ENCODE assay signal across 1 cellular context in the genomic region with DNA sequence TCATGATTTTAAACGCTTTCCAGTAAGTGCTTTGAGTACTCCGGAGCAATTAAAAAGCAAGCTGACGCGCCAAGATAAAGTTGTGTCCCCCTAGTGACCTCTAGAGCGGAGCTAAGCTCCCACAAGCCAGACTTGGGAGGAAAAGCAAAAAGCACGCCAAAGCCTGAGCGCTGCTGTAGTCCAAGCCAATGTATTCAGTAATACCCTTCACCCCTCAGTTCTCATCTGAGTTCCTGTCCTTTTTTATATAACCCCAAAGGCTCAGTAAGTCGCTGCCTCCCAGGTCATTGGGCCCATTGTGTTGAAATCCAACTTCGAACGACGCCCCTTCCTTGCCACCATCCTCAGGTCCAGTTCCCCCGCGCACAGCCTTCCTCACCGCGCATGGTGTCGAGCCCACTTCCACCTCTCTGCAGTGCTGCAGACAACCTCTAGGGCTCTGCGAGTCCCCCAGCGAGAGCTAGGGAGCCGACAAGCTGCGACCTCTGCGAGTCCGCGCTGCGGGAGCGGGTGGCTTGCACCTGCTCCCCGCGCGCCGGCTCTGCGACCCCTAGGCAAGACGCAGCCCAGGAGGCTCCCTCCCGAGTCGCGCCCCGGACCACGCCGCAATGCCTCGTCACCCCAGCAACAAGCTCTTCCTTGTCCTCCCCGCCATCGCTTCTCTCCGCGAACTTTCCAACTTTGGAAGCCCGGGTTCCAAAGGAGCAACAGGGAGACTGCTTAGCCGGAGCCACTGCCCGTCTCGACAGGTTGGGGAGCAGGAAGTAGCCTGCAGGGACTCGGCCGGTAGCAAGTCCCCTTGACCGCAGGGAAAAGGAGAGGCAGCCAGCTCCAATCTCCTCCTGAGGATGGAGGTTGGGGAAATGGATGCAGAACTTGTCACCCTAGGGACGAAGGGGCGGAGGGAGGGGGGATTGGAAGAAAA.
TF ChIP-seq lines count a peak whose summit lies in the region.

No MANE protein-coding gene starts in this region.

TF ChIP-seq in HEK293, 187 proteins besides CTCF, POLR2A, EP300 and RAD21 (continued from another document):
- TF ChIP-seq, protein P1, sequence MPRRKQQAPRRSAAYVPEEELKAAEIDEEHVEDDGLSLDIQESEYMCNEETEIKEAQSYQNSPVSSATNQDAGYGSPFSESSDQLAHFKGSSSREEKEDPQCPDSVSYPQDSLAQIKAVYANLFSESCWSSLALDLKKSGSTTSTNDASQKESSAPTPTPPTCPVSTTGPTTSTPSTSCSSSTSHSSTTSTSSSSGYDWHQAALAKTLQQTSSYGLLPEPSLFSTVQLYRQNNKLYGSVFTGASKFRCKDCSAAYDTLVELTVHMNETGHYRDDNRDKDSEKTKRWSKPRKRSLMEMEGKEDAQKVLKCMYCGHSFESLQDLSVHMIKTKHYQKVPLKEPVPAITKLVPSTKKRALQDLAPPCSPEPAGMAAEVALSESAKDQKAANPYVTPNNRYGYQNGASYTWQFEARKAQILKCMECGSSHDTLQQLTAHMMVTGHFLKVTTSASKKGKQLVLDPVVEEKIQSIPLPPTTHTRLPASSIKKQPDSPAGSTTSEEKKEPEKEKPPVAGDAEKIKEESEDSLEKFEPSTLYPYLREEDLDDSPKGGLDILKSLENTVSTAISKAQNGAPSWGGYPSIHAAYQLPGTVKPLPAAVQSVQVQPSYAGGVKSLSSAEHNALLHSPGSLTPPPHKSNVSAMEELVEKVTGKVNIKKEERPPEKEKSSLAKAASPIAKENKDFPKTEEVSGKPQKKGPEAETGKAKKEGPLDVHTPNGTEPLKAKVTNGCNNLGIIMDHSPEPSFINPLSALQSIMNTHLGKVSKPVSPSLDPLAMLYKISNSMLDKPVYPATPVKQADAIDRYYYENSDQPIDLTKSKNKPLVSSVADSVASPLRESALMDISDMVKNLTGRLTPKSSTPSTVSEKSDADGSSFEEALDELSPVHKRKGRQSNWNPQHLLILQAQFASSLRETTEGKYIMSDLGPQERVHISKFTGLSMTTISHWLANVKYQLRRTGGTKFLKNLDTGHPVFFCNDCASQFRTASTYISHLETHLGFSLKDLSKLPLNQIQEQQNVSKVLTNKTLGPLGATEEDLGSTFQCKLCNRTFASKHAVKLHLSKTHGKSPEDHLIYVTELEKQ (tag by site-specific recombination; IDR thresholded peaks at IDR 0.05; ENCODE audit: borderline replicate concordance): no peak
- no peak for TF ChIP-seq KLF9 (tag by site-specific recombination; IDR thresholded peaks at IDR 0.05; ENCODE audit: low read depth)
- TF ChIP-seq, protein P2, sequence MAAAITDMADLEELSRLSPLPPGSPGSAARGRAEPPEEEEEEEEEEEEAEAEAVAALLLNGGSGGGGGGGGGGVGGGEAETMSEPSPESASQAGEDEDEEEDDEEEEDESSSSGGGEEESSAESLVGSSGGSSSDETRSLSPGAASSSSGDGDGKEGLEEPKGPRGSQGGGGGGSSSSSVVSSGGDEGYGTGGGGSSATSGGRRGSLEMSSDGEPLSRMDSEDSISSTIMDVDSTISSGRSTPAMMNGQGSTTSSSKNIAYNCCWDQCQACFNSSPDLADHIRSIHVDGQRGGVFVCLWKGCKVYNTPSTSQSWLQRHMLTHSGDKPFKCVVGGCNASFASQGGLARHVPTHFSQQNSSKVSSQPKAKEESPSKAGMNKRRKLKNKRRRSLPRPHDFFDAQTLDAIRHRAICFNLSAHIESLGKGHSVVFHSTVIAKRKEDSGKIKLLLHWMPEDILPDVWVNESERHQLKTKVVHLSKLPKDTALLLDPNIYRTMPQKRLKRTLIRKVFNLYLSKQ (tag by site-specific recombination; IDR thresholded peaks at IDR 0.05; ENCODE audit: borderline replicate concordance): no peak
- TF ChIP-seq, protein P3, sequence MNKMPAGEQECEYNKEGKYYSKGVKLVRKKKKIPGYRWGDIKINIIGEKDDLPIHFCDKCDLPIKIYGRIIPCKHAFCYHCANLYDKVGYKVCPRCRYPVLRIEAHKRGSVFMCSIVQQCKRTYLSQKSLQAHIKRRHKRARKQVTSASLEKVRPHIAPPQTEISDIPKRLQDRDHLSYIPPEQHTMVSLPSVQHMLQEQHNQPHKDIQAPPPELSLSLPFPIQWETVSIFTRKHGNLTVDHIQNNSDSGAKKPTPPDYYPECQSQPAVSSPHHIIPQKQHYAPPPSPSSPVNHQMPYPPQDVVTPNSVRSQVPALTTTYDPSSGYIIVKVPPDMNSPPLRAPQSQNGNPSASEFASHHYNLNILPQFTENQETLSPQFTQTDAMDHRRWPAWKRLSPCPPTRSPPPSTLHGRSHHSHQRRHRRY (tag by site-specific recombination; IDR thresholded peaks at IDR 0.05): no peak
- TF ChIP-seq ZNF677 (tag by site-specific recombination; IDR thresholded peaks at IDR 0.05): no peak
- TF ChIP-seq, protein P4, sequence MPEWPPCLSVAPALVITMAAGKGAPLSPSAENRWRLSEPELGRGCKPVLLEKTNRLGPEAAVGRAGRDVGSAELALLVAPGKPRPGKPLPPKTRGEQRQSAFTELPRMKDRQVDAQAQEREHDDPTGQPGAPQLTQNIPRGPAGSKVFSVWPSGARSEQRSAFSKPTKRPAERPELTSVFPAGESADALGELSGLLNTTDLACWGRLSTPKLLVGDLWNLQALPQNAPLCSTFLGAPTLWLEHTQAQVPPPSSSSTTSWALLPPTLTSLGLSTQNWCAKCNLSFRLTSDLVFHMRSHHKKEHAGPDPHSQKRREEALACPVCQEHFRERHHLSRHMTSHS (tag by site-specific recombination; IDR thresholded peaks at IDR 0.05): no peak
TF ChIP-seq in HEK293: peak in this region for 38.
